In the genomic region with DNA sequence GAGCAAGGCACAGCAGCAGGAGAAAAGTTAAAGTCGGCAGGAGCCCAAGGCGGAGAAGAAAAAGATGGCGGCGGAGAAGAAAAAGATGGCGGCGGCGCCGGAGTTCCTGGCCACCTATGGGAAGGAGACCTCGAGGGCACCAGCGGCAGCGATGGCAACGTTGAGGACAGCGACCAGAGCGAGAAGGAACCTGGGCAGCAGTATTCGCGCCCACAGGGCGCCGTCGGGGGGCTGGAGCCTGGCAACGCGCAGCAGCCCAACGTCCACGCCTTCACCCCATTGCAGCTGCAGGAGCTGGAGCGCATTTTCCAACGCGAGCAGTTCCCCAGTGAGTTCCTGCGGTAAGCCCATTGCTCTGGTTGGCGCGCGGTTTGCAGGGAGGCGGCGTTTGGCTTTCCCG, we compare ENCODE assay signal across 4 cellular contexts. TPM values are rescaled to one million over a fixed set of nuclear protein-coding genes. Genes with fewer than 3 reads are reported as not detected.
"Had no signal": no experiment of that assay in that cellular context is flagged by ENCODE, and none has a peak within 500 bp of the region (broad histone marks: within the 10 kb centered on the region; RNA-seq: fewer than 3 reads in every experiment).

No MANE protein-coding gene starts in this region.

RNA-seq across cellular contexts. Expression of gene RHOXF2, which starts 0.7 kb away (rescaled TPM):
- total RNA-seq: LHCN-M2, M059J, MCF 10A, NCI-H460 had no signal

RNA-seq across cellular contexts. Expression of gene RHOXF1, which starts 43.4 kb away (rescaled TPM):
- total RNA-seq: LHCN-M2, M059J, MCF 10A, NCI-H460 had no signal
